Comparison of ENCODE assay signal across 25 cellular contexts in the genomic region with DNA sequence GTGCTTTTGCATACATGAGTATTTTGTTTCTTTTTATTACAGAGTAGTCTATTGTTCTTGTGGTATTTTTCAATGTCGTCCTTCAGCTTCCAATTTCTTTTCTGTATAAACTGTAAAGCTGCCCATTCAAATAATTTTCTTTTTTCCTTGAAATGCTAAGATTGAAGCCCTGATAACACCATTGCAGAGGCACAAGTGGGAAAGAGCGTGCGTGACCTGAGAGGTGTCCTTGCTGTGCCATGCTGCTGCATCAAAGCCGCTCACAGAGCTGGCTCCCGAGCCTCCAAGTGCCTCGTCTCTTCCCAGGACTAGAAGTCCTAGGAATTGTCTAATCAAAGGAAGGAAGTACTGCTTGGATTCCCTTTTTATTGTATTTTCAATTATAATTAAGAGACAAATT.
"Had no signal": no experiment of that assay in that cellular context is flagged by ENCODE, and none has a peak within 500 bp of the region (broad histone marks: within the 10 kb centered on the region; RNA-seq: fewer than 3 reads in every experiment).

No MANE protein-coding gene starts in this region.

- H2AFZ ChIP-seq: PC-9 had no signal

- ATAC-seq: activated T-cell treated with anti-CD3 and anti-CD28 coated beads, Interleukin-2, amount 50 U/mL, for 72 hours; K562; T-cell had no signal

- H3K27me3 ChIP-seq: adrenal gland had no signal

- H3K9me3 ChIP-seq: adrenal gland had no signal

- H3K4me1 ChIP-seq: adrenal gland had no signal

- H3K27ac ChIP-seq: adrenal gland, PC-9, SK-N-MC, VCaP had no signal

- H3K36me3 ChIP-seq: adrenal gland had no signal

- H3K4me3 ChIP-seq: adrenal gland, K562, PC-9, SK-N-MC had no signal

- DNase-seq: activated CD4-positive, alpha-beta memory T cell treated with anti-CD3 and anti-CD28 coated beads, Interleukin-2, amount 10 ng/mL, durations not matched to agents 7 days and 5 days; activated CD4-positive, alpha-beta T cell treated with anti-CD3 and anti-CD28 coated beads, Interleukin-2, amount 10 ng/mL, durations not matched to agents 7 days and 5 days; activated CD4-positive, CD25-positive, alpha-beta regulatory T cell; activated CD8-positive, alpha-beta memory T cell treated with anti-CD3 and anti-CD28 coated beads, Interleukin-2, amount 50 U/mL, for 4 hours; activated naive CD4-positive, alpha-beta T cell treated with anti-CD3 and anti-CD28 coated beads, Interleukin-2, amount 50 U/mL, for 16 hours; activated naive CD8-positive, alpha-beta T cell treated with anti-CD3 and anti-CD28 coated beads, Interleukin-2, amount 10 ng/mL, durations not matched to agents 7 days and 5 days; activated T-cell treated with anti-CD3 and anti-CD28 coated beads, Interleukin-2, amount 50 U/mL, for 72 hours; adrenal gland; aorta; Karpas-422; MM.1S; NCI-H1105; NCI-H1436; NCI-H1694 treated with DMSO at 0.1 percent for 48 hours; NCI-H2029 treated with DMSO at 0.1 percent for 48 hours; NCI-H446; NCI-H524; PC-9; SIG-M5; T-cell; T-helper 2 cell; T1000 had no signal
